ENCODE assay signal across 1 cellular context in genomic region chr12:54431911-54432814, GRCh38.
TF ChIP-seq lines count a peak whose summit lies in the region.

No MANE protein-coding gene starts in this region.

TF ChIP-seq in K562, 482 proteins besides CTCF, POLR2A, EP300 and RAD21 (continues in another document):
- no peak for TF ChIP-seq AFF4 (CRISPR knock-in tag; IDR thresholded peaks at IDR 0.05)
- TF ChIP-seq DPF2 (IDR thresholded peaks at IDR 0.05), result peak; percentile 68; the same call in 1 of the 2 replicates
- peak; percentile 81 for TF ChIP-seq TEAD4 (IDR thresholded peaks at IDR 0.05; ENCODE audit: low read length)
- TF ChIP-seq TEAD4 (CRISPR knock-in tag; IDR thresholded peaks at IDR 0.05; ENCODE audit: borderline replicate concordance), result no peak
- peak; percentile 64; the same call in 1 of the 2 replicates for TF ChIP-seq MTA3 (IDR thresholded peaks at IDR 0.05; ENCODE audit: borderline replicate concordance)
- TF ChIP-seq ELK3 (CRISPR knock-in tag; IDR thresholded peaks at IDR 0.05), result 0 out of 2 replicates have a peak, but pooled peaks have one; percentile 11
- peak; percentile 75 to 85; a peak in 3 of 4 replicates for TF ChIP-seq ARNT (IDR thresholded peaks at IDR 0.05)
- TF ChIP-seq ZNF165 (CRISPR knock-in tag; IDR thresholded peaks at IDR 0.05; ENCODE audit: borderline replicate concordance), result no peak
- no peak for TF ChIP-seq ZNF639 (CRISPR knock-in tag; conservative IDR thresholded peaks at IDR 0.05 in 1 of 2, IDR thresholded peaks at IDR 0.05 in 1 of 2)
- peak; percentile 91 for TF ChIP-seq TAF9B (IDR thresholded peaks at IDR 0.05; ENCODE audit: partially characterized antibody)
- no peak for TF ChIP-seq BDP1 (IDR thresholded peaks at IDR 0.05; ENCODE audit: insufficient read depth, insufficient read length)
- TF ChIP-seq L3MBTL2 (IDR thresholded peaks at IDR 0.05), result peak; percentile 47; the same call in 1 of the 2 replicates
- TF ChIP-seq POLR2AphosphoS5 (IDR thresholded peaks at IDR 0.05; ENCODE audit: control insufficient read depth, insufficient read depth, low read depth, low read length), result peak; percentile 47; the same call in 1 of the 2 replicates
- peak; percentile 77 for TF ChIP-seq FOSL1 (tag; conservative IDR thresholded peaks at IDR 0.05)
- peak; percentile 33; the same call in 1 of the 2 replicates for TF ChIP-seq RNF2 (IDR thresholded peaks at IDR 0.05)
- 0 out of 2 replicates have a peak, but pooled peaks have one; percentile 26 for TF ChIP-seq XRCC5 (IDR thresholded peaks at IDR 0.05; ENCODE audit: low read depth, low read length)
- peak; percentile 98 for TF ChIP-seq TFAP4 (CRISPR knock-in tag; IDR thresholded peaks at IDR 0.05; ENCODE audit: borderline replicate concordance)
- no peak for TF ChIP-seq RB1 (IDR thresholded peaks at IDR 0.05; ENCODE audit: low read depth)
- peak; percentile 94 for TF ChIP-seq PKNOX1 (IDR thresholded peaks at IDR 0.05)
- TF ChIP-seq NR1H2 (CRISPR knock-in tag; IDR thresholded peaks at IDR 0.05), result peak; percentile 60; the same call in 1 of the 2 replicates
- peak; percentile 28; the same call in 1 of the 2 replicates for TF ChIP-seq HSF4 (CRISPR knock-in tag; IDR thresholded peaks at IDR 0.05; ENCODE audit: borderline replicate concordance)
- 0 out of 2 replicates have a peak, but pooled peaks have one; percentile 15 for TF ChIP-seq USF1 (CRISPR knock-in tag; IDR thresholded peaks at IDR 0.05)
- TF ChIP-seq DACH1 (IDR thresholded peaks at IDR 0.05; ENCODE audit: partially characterized antibody), result peak; percentile 81
- TF ChIP-seq ETV5 (CRISPR knock-in tag; IDR thresholded peaks at IDR 0.05; ENCODE audit: low read depth), result peak; percentile 63; the same call in 1 of the 2 replicates
- TF ChIP-seq VEZF1 (CRISPR knock-in tag; IDR thresholded peaks at IDR 0.05), result peak; percentile 61
- TF ChIP-seq MTA1 (IDR thresholded peaks at IDR 0.05; ENCODE audit: borderline replicate concordance), result peak; percentile 81; the same call in 1 of the 2 replicates
- TF ChIP-seq RCOR1 (IDR thresholded peaks at IDR 0.05; ENCODE audit: borderline replicate concordance in 1 of 2, low read depth in 2 of 2, low read length in 2 of 2), result peak in 1 of 2 experiments; percentile 39; a peak in 1 of 4 replicates
- peak; percentile 54; the same call in 1 of the 2 replicates for TF ChIP-seq MBD2 (IDR thresholded peaks at IDR 0.05; ENCODE audit: borderline replicate concordance, low read depth)
- peak; percentile 27; the same call in 1 of the 2 replicates for TF ChIP-seq ESRRA (IDR thresholded peaks at IDR 0.05; ENCODE audit: borderline replicate concordance, low read depth)
- TF ChIP-seq ZBED1 (IDR thresholded peaks at IDR 0.05), result 0 out of 2 replicates have a peak, but pooled peaks have one; percentile 32
- 0 out of 4 replicates have a peak, but pooled peaks of 1 of the 2 experiments have one; percentile 34 for TF ChIP-seq TEAD1 (CRISPR knock-in tag; IDR thresholded peaks at IDR 0.05)
- no peak for TF ChIP-seq NRF1 (conservative IDR thresholded peaks at IDR 0.05 in 1 of 2, IDR thresholded peaks at IDR 0.05 in 1 of 2)
- TF ChIP-seq BCOR (IDR thresholded peaks at IDR 0.05), result 0 out of 2 replicates have a peak, but pooled peaks have one; percentile 14
- TF ChIP-seq MYNN (IDR thresholded peaks at IDR 0.05), result peak; percentile 71; the same call in 1 of the 2 replicates
- no peak for TF ChIP-seq MYNN (CRISPR knock-in tag; IDR thresholded peaks at IDR 0.05)
- peak; percentile 78; the same call in 1 of the 2 replicates for TF ChIP-seq KLF16 (IDR thresholded peaks at IDR 0.05)
- TF ChIP-seq GATAD2A (IDR thresholded peaks at IDR 0.05), result peak; percentile 28; the same call in 1 of the 2 replicates
- 0 out of 2 replicates have a peak, but pooled peaks have one; percentile 51 for TF ChIP-seq SMAD4 (CRISPR knock-in tag; conservative IDR thresholded peaks at IDR 0.05)
- peak; percentile 64; the same call in 1 of the 2 replicates for TF ChIP-seq ZBTB2 (IDR thresholded peaks at IDR 0.05)
- peak; percentile 53; the same call in 1 of the 2 replicates for TF ChIP-seq SOX6 (IDR thresholded peaks at IDR 0.05)
- peak; percentile 85; the same call in 1 of the 2 replicates for TF ChIP-seq HDAC2 (IDR thresholded peaks at IDR 0.05)
- 0 out of 2 replicates have a peak, but pooled peaks have one; percentile 49 for TF ChIP-seq LCOR (CRISPR knock-in tag; IDR thresholded peaks at IDR 0.05)
- TF ChIP-seq ZNF609 (CRISPR knock-in tag; IDR thresholded peaks at IDR 0.05; ENCODE audit: borderline replicate concordance), result no peak
- no peak for TF ChIP-seq NFXL1 (CRISPR knock-in tag; IDR thresholded peaks at IDR 0.05)
- TF ChIP-seq MTF1 (CRISPR knock-in tag; IDR thresholded peaks at IDR 0.05; ENCODE audit: borderline replicate concordance), result no peak
- no peak for TF ChIP-seq ERF (CRISPR knock-in tag; IDR thresholded peaks at IDR 0.05)
- no peak; the same call in 1 of the 2 replicates for TF ChIP-seq NBN (IDR thresholded peaks at IDR 0.05; ENCODE audit: low read depth)
